Comparison of ENCODE assay signal across 8 cellular contexts in genomic region chr7:129782257-129783096, GRCh38.
DNase-seq lines count a peak whose midpoint lies in the region; TF ChIP-seq lines count a peak whose summit lies in the region.

No MANE protein-coding gene starts in this region.

- intact Hi-C loops in Calu3 (cut with micrococcal nuclease; ENCODE audit: unreplicated experiment): no loop called here

- CTCF ChIA-PET in Calu3 (lab: Charles Lee): no interaction called here

- no peaks in the 10 kb centered on the region for H3F3A ChIP-seq in OCI-LY1 (ENCODE audit: insufficient read depth, low read length)

- H3K27me3 Mint-ChIP-seq in Calu3 (ENCODE audit: unreplicated experiment) (peaks cover 70% of the 10 kb centered on the region), endodermal cell (ENCODE audit: insufficient read depth) (peaks cover 89% of the 10 kb centered on the region)

- no peak overlapping the region for H3K9ac ChIP-seq in OCI-LY1 (ENCODE audit: low read length)
- no peak overlapping the region for H3K9ac ChIP-seq in endodermal cell (ENCODE audit: extremely low read depth, low read length, poor library complexity, severe bottlenecking)

- H2AFZ ChIP-seq in OCI-LY1 (ENCODE audit: low read length) (no peak overlapping the region), osteoblast (ENCODE audit: low read length) (no peak overlapping the region)

- H3K79me2 ChIP-seq in OCI-LY1 (ENCODE audit: insufficient read depth, low read length): no peaks in the 10 kb centered on the region
- no peaks in the 10 kb centered on the region for H3K79me2 ChIP-seq in osteoblast (ENCODE audit: insufficient read depth, low read length)

- no peaks in the 10 kb centered on the region for H3K9me3 Mint-ChIP-seq in Calu3 (ENCODE audit: low read depth, unreplicated experiment)
- H3K9me3 Mint-ChIP-seq in endodermal cell: no peaks in the 10 kb centered on the region

- no peaks in the 10 kb centered on the region for H3K9me2 ChIP-seq in OCI-LY1 (ENCODE audit: low read depth, low read length)

- H3K4me1 Mint-ChIP-seq in Calu3 (ENCODE audit: low read depth, unreplicated experiment): peaks cover 26% of the 10 kb centered on the region
- H3K4me1 Mint-ChIP-seq in endodermal cell: peaks cover 16% of the 10 kb centered on the region

- TF ChIP-seq CTCF in Calu3 (IDR thresholded peaks at IDR 0.05; ENCODE audit: unreplicated experiment) (no peak), OCI-LY1 (IDR thresholded peaks at IDR 0.05; ENCODE audit: low read length) (no peak), endodermal cell (conservative IDR thresholded peaks at IDR 0.05) (no peak), osteoblast (IDR thresholded peaks at IDR 0.05; ENCODE audit: extremely low read depth, low read depth, low read length) (no peak)

- H3K4me1 ChIP-seq in OCI-LY1 (ENCODE audit: insufficient read depth, low read length, severe bottlenecking) (peaks cover 42% of the 10 kb centered on the region), endodermal cell (ENCODE audit: control insufficient read depth, insufficient read depth, low read length) (peaks cover 6% of the 10 kb centered on the region), osteoblast (ENCODE audit: insufficient read depth, low read length) (no peaks in the 10 kb centered on the region)

- H3K36me3 Mint-ChIP-seq in Calu3 (ENCODE audit: insufficient read depth, unreplicated experiment): peaks cover 40% of the 10 kb centered on the region
- H3K36me3 Mint-ChIP-seq in endodermal cell (ENCODE audit: low read depth): no peaks in the 10 kb centered on the region

- peak overlapping the region; percentile 84; the same call in 1 of the 2 replicates for H3K4me2 ChIP-seq in OCI-LY1 (ENCODE audit: low read length)
- no peak overlapping the region for H3K4me2 ChIP-seq in osteoblast (ENCODE audit: insufficient read depth, low read length)

- no peaks in the 10 kb centered on the region for H3K36me3 ChIP-seq in OCI-LY1 (ENCODE audit: insufficient read depth, low read length)
- no peaks in the 10 kb centered on the region for H3K36me3 ChIP-seq in endodermal cell (ENCODE audit: control insufficient read depth, insufficient read depth, low read length)
- H3K36me3 ChIP-seq in osteoblast (ENCODE audit: insufficient read depth, low read length): no peaks in the 10 kb centered on the region

- no peak overlapping the region for H3K27ac ChIP-seq in OCI-LY1 (ENCODE audit: low read depth, low read length, poor library complexity, severe bottlenecking)
- H3K27ac ChIP-seq in endodermal cell (ENCODE audit: low read depth, low read length): no peak overlapping the region
- H3K27ac ChIP-seq in osteoblast (ENCODE audit: low read depth, low read length): no peak overlapping the region

- H3K9me3 ChIP-seq in OCI-LY1 (ENCODE audit: low read length) (no peaks in the 10 kb centered on the region), endodermal cell (ENCODE audit: control insufficient read depth, low read length) (peaks cover 4% of the 10 kb centered on the region), osteoblast (ENCODE audit: low read depth, low read length) (no peaks in the 10 kb centered on the region)

- H3K4me3 ChIP-seq in OCI-LY1 (ENCODE audit: low read depth, low read length, poor library complexity, severe bottlenecking): no peak overlapping the region
- no peak overlapping the region for H3K4me3 ChIP-seq in endodermal cell (ENCODE audit: low read length)
- H3K4me3 ChIP-seq in osteoblast (ENCODE audit: insufficient read depth, low read length): no peak overlapping the region

- no TSS peak for BruUV-seq in Calu3 (replicated peaks; lab: Mats Ljungman, UMichigan)

- no peak overlapping the region for H3K27ac Mint-ChIP-seq in Calu3 (ENCODE audit: unreplicated experiment)
- no peak overlapping the region for H3K27ac Mint-ChIP-seq in endodermal cell

- peak overlapping the region; percentile 82 for H3K4me3 Mint-ChIP-seq in Calu3 (ENCODE audit: low read depth, unreplicated experiment)
- peak overlapping the region; percentile 3 for H3K4me3 Mint-ChIP-seq in endodermal cell

- WGBS in endodermal cell (ENCODE audit: insufficient coverage in 1 of 2, insufficient read length in 1 of 2), 2 experiments: 4 to 5% methylated on average over 35 to 45 of the region's 45 CpGs

- H3K27me3 ChIP-seq in OCI-LY1 (ENCODE audit: insufficient read depth, low read length): peaks cover 45% of the 10 kb centered on the region
- H3K27me3 ChIP-seq in endodermal cell (ENCODE audit: control insufficient read depth, insufficient read depth, low read length, poor library complexity, severe bottlenecking): peaks cover 99% of the 10 kb centered on the region
- H3K27me3 ChIP-seq in osteoblast (ENCODE audit: insufficient read depth, low read length): peaks cover 96% of the 10 kb centered on the region

- DNase-seq in Calu3: no peak
- peak; percentile 83 for DNase-seq in endodermal cell
- DNase-seq in osteoblast (ENCODE audit: insufficient read length, low spot score, missing footprints): peak; percentile 93
- no peak for DNase-seq in NCI-H524 treated with DMSO at 0.1 percent for 48 hours (lab: John Stamatoyannopoulos, UW)
- no peak for DNase-seq in GDM1 (lab: John Stamatoyannopoulos, UW)
- DNase-seq in amygdala (lab: John Stamatoyannopoulos, UW): no peak
- no peak for DNase-seq in amniotic stem cell (lab: John Stamatoyannopoulos, UW)

- H4K20me1 ChIP-seq in OCI-LY1 (ENCODE audit: insufficient read depth, low read length): no peaks in the 10 kb centered on the region
- H4K20me1 ChIP-seq in osteoblast (ENCODE audit: insufficient read depth, low read length): peaks cover 3% of the 10 kb centered on the region

Comparison
In these comparisons a context has a peak if more than half of its experiments do, and no peak if none do; other contexts are left out.
1. DNase-seq: peak in endodermal cell (single experiment) and osteoblast (single experiment); none in Calu3 (single experiment), NCI-H524 treated with DMSO at 0.1 percent for 48 hours (single experiment), GDM1 (single experiment), amygdala (0 of 56) and amniotic stem cell (single experiment).